ENCODE assay signal across 14 cellular contexts in genomic region chr10:130169136-130169888, GRCh38. TPM values are rescaled to one million over a fixed set of nuclear protein-coding genes. Genes with fewer than 3 reads are reported as not detected.
DNase-seq lines count a peak whose midpoint lies in the region; ATAC-seq, FAIRE-seq and TF ChIP-seq lines count a peak whose summit lies in the region.
"Had no signal": no experiment of that assay in that cellular context is flagged by ENCODE, and none has a peak within 500 bp of the region (broad histone marks: within the 10 kb centered on the region; RNA-seq: fewer than 3 reads in every experiment).

No MANE protein-coding gene starts in this region.

- no peak for ATAC-seq in GM18505 (IDR thresholded peaks at IDR 0.05; ENCODE audit: unreplicated experiment)
- ATAC-seq: activated naive CD4-positive, alpha-beta T cell treated with anti-CD3 and anti-CD28 coated beads, Interleukin-2, amount 50 U/mL, for 72 hours; gastroesophageal sphincter; left cardiac atrium had no signal

- CTCF ChIA-PET in A673 (lab: Charles Lee), result no interaction called here

- no peaks in the 10 kb centered on the region for H3K9me3 ChIP-seq in A673 (ENCODE audit: low read depth, low read length, poor library complexity, severe bottlenecking)
- H3K9me3 ChIP-seq: gastroesophageal sphincter had no signal

- DNase-seq in A673 (ENCODE audit: low spot score) (peak; percentile 71), DMS153 (lab: John Stamatoyannopoulos, UW) (peak; percentile 70), RCC 7860 (ENCODE audit: low spot score) (peak; percentile 40), fibroblast of pulmonary artery (ENCODE audit: low read depth) (peak; percentile 44), NCI-H187 (lab: John Stamatoyannopoulos, UW) (no peak)
- DNase-seq in stimulated activated CD4-positive, alpha-beta T cell treated with anti-CD3 and anti-CD28 coated beads, Interleukin-12 subunit alpha, Interleukin-12 subunit beta, amount 100 ng/mL, for 4 hours, result no peak
- no peak for DNase-seq in effector CD8-positive, alpha-beta T cell (lab: John Stamatoyannopoulos, UW)
- DNase-seq: dorsolateral prefrontal cortex, HCEC 1CT, left cardiac atrium, NCI-H1436 had no signal

- H3K27me3 ChIP-seq in A673 (replicated peaks; ENCODE audit: insufficient read depth, low read depth, low read length, poor library complexity), result no peaks in the 10 kb centered on the region
- H3K27me3 ChIP-seq: dorsolateral prefrontal cortex, gastroesophageal sphincter had no signal

- intact Hi-C loops in A673 (cut with micrococcal nuclease; ENCODE audit: unreplicated experiment), result no loop called here

- H3K27ac ChIP-seq in A673 (ENCODE audit: low read depth, low read length, poor library complexity, severe bottlenecking), result no peak overlapping the region
- H3K27ac ChIP-seq: dorsolateral prefrontal cortex, gastroesophageal sphincter had no signal

- H3K4me1 ChIP-seq in A673 (ENCODE audit: insufficient read depth, low read length, poor library complexity, severe bottlenecking), result peaks cover 16% of the 10 kb centered on the region

- POLR2A ChIA-PET in A673 (lab: Charles Lee; ENCODE audit: low non-redundant PET), result no interaction called here

- H3K4me3 ChIP-seq in A673 (ENCODE audit: low read depth, low read length, poor library complexity, severe bottlenecking) (no peak overlapping the region), fibroblast of pulmonary artery (replicated peaks; ENCODE audit: low read depth, low read length) (no peak overlapping the region)
- H3K4me3 ChIP-seq: dorsolateral prefrontal cortex, gastroesophageal sphincter had no signal

- no peak for FAIRE-seq in RCC 7860 (lab: Jason Lieb, UNC)

- H3K36me3 ChIP-seq in A673 (ENCODE audit: insufficient read depth, low read length, poor library complexity, severe bottlenecking), result peaks cover 19% of the 10 kb centered on the region

- no peak for TF ChIP-seq CTCF in A673 (conservative IDR thresholded peaks at IDR 0.05; ENCODE audit: low read depth, low read length)
- no peak for TF ChIP-seq CTCF in fibroblast of pulmonary artery (IDR thresholded peaks at IDR 0.05; ENCODE audit: low read length, missing control alignments)

- BruUV-seq in A673 (replicated peaks; lab: Mats Ljungman, UMichigan), result no TSS peak

- no peak for TF ChIP-seq POLR2A in GM18505 (IDR thresholded peaks at IDR 0.05; ENCODE audit: borderline replicate concordance, extremely low read depth, insufficient read depth, insufficient read length)

RNA-seq across cellular contexts. Expression of gene GLRX3, which starts 33.1 kb away (rescaled TPM):
- total RNA-seq in A673 (2021), result 186 and 197 TPM in 2 replicates

RNA-seq across cellular contexts. Expression of gene C10orf143, which starts 58.7 kb away (rescaled TPM):
- 1.8 and 2.0 TPM in 2 replicates for total RNA-seq in A673 (2021)

Comparison
In these comparisons a context has a peak if more than half of its experiments do, and no peak if none do; other contexts are left out.
1. DNase-seq: peak in A673 (single experiment), DMS153 (single experiment), RCC 7860 (single experiment) and fibroblast of pulmonary artery (single experiment); none in NCI-H187 (0 of 2), stimulated activated CD4-positive, alpha-beta T cell treated with anti-CD3 and anti-CD28 coated beads, Interleukin-12 subunit alpha, Interleukin-12 subunit beta, amount 100 ng/mL, for 4 hours (single experiment) and effector CD8-positive, alpha-beta T cell (single experiment).